Comparison of ENCODE assay signal across 23 cellular contexts in the genomic region with DNA sequence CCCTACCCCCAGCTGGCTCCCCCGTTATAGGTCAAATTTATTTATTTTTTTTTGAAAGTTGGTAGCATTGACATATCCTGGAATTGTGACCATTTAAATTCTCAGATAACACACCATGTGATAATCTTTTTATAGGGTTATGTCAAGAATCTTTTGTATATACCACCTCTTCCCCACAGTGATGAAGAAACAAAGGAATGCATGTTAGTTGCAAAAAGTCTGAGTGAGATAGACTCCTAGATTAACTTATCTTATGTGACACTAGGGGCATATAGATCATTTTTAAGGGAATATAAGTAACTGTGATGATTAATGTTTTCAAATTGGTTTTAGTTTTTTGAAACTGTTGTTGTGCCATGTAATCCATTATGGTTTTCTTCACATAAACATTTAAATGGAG.
"Had no signal": no experiment of that assay in that cellular context is flagged by ENCODE, and none has a peak within 500 bp of the region (broad histone marks: within the 10 kb centered on the region; RNA-seq: fewer than 3 reads in every experiment).

No MANE protein-coding gene starts in this region.

- H3K4me2 ChIP-seq: neural progenitor cell had no signal

- H3K36me3 ChIP-seq: gastrocnemius medialis, thyroid gland had no signal

- H3K4me1 ChIP-seq: esophagus squamous epithelium, gastrocnemius medialis, neural progenitor cell, parathyroid adenoma had no signal

- H3K9me3 ChIP-seq: esophagus squamous epithelium, gastrocnemius medialis, right lobe of liver, stomach, thyroid gland had no signal

- H3K27me3 ChIP-seq: esophagus squamous epithelium, gastrocnemius medialis, neural progenitor cell, right lobe of liver, stomach, thyroid gland had no signal

- H3K9ac ChIP-seq: neural progenitor cell, parathyroid adenoma had no signal

- ATAC-seq: effector memory CD8-positive, alpha-beta T cell; gastrocnemius medialis; left lobe of liver; naive thymus-derived CD4-positive, alpha-beta T cell; right lobe of liver had no signal

- H3K27ac ChIP-seq: coronary artery, esophagus squamous epithelium, gastrocnemius medialis, neural progenitor cell, parathyroid adenoma, right lobe of liver, stomach, thyroid gland had no signal

- H2AFZ ChIP-seq: neural progenitor cell, parathyroid adenoma had no signal

- H3K4me3 ChIP-seq: coronary artery, esophagus squamous epithelium, gastrocnemius medialis, lung, neural progenitor cell, right lobe of liver, stomach, thyroid gland had no signal

- DNase-seq: dermis blood vessel endothelial cell; effector memory CD8-positive, alpha-beta T cell; erythroblast; esophagus squamous epithelium; foreskin fibroblast; gastrocnemius medialis; head of caudate nucleus; kidney; midbrain; naive thymus-derived CD4-positive, alpha-beta T cell; right lobe of liver; small intestine; stimulated activated CD4-positive, alpha-beta T cell treated with anti-CD3 and anti-CD28 coated beads, Interleukin-15, amount 100 ng/mL, for 24 hours; stimulated activated CD4-positive, alpha-beta T cell treated with anti-CD3 and anti-CD28 coated beads, Interleukin-4, amount 100 ng/mL, for 1 hour; stimulated activated CD8-positive, alpha-beta memory T cell treated with anti-CD3 and anti-CD28 coated beads, Interleukin-4, amount 100 ng/mL, for 48 hours; stimulated activated naive CD4-positive, alpha-beta T cell; stomach; thyroid gland had no signal
